In the genomic region with DNA sequence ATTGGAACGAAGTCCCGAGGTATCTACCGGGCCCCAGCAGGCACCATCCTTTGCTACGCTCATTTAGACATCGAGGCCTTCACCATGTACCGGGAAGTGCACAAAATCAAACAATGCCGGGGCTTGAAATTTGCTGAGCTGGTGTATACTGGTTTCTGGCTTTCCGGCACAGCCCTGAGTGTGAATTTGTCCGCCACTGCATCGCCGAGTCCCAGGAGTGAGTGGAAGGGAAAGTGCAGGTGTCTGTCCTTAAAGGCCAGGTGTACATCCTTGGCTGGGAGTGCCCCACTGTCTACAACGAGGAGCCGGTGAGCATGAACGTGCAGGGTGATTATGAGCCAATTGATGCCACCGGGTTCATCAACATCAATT, we compare ENCODE assay signal across 32 cellular contexts.
"Had no signal": no experiment of that assay in that cellular context is flagged by ENCODE, and none has a peak within 500 bp of the region (broad histone marks: within the 10 kb centered on the region; RNA-seq: fewer than 3 reads in every experiment).

No MANE protein-coding gene starts in this region.

- H3K36me3 ChIP-seq: adrenal gland, cardiac muscle cell, gastrocnemius medialis, heart left ventricle, WERI-Rb-1 had no signal

- H3K4me1 ChIP-seq: adrenal gland, body of pancreas, gastrocnemius medialis, heart left ventricle had no signal

- H3K4me3 ChIP-seq: adrenal gland, body of pancreas, cardiac muscle cell, coronary artery, dorsolateral prefrontal cortex, gastrocnemius medialis, heart left ventricle had no signal

- H3K9me3 ChIP-seq: adrenal gland, body of pancreas, gastrocnemius medialis, heart left ventricle had no signal

- H3K27me3 ChIP-seq: adrenal gland, body of pancreas, cardiac muscle cell, dorsolateral prefrontal cortex, gastrocnemius medialis, heart left ventricle had no signal

- DNase-seq: activated B cell treated with CpG ODN at 0.5 μM for 24 hours; activated CD4-positive, alpha-beta T cell treated with anti-CD3 and anti-CD28 coated beads for 48 hours; activated CD4-positive, alpha-beta T cell treated with anti-CD3 and anti-CD28 coated beads, Interleukin-2, amount 50 U/mL, for 1 hour; activated CD4-positive, alpha-beta T cell treated with anti-CD3 and anti-CD28 coated beads, Interleukin-2, amount 50 U/mL, for 48 hours; activated CD8-positive, alpha-beta memory T cell treated with anti-CD3 and anti-CD28 coated beads for 24 hours; activated CD8-positive, alpha-beta T cell treated with anti-CD3 and anti-CD28 coated beads for 36 hours; activated effector memory CD4-positive, alpha-beta T cell treated with Interleukin-2 at 50 U/mL for 16 hours; activated naive CD4-positive, alpha-beta T cell treated with anti-CD3 and anti-CD28 coated beads for 36 hours; activated naive CD8-positive, alpha-beta T cell treated with anti-CD3 and anti-CD28 coated beads for 36 hours; activated naive CD8-positive, alpha-beta T cell treated with anti-CD3 and anti-CD28 coated beads, Interleukin-2, amount 50 U/mL, for 24 hours; activated T-cell treated with anti-CD3 and anti-CD28 coated beads, Interleukin-2, amount 50 U/mL, for 4 hours; adrenal gland; amygdala; body of pancreas; central memory CD4-positive, alpha-beta T cell; cerebellar nuclear complex; dorsolateral prefrontal cortex; effector memory CD4-positive, alpha-beta T cell; endodermal cell; foreskin fibroblast; gastrocnemius medialis; glutamatergic neuron; T-helper 1 cell; T-helper 17 cell; T1000; WERI-Rb-1 had no signal

- ATAC-seq: activated CD4-positive, CD25-positive, alpha-beta regulatory T cell treated with anti-CD3 and anti-CD28 coated beads, Interleukin-2, amount 50 U/mL, for 24 hours; activated CD8-positive, alpha-beta T cell treated with anti-CD3 and anti-CD28 coated beads for 36 hours; activated naive CD8-positive, alpha-beta T cell treated with anti-CD3 and anti-CD28 coated beads, Interleukin-2, amount 50 U/mL, for 24 hours; activated T-cell treated with anti-CD3 and anti-CD28 coated beads, Interleukin-2, amount 50 U/mL, for 4 hours; activated T-helper 17 cell treated with anti-CD3 and anti-CD28 coated beads, Interleukin-2, amount 50 U/mL, for 72 hours; body of pancreas; esophagus mucosa; gastrocnemius medialis; heart left ventricle; T-helper 17 cell had no signal

- H3K27ac ChIP-seq: adrenal gland, body of pancreas, cardiac muscle cell, coronary artery, dorsolateral prefrontal cortex, gastrocnemius medialis, heart left ventricle, WERI-Rb-1 had no signal
